ENCODE assay signal across 25 cellular contexts in genomic region chr12:13386269-13387039, GRCh38.
DNase-seq lines count a peak whose midpoint lies in the region; ATAC-seq, FAIRE-seq and TF ChIP-seq lines count a peak whose summit lies in the region.
"Had no signal": no experiment of that assay in that cellular context is flagged by ENCODE, and none has a peak within 500 bp of the region (broad histone marks: within the 10 kb centered on the region; RNA-seq: fewer than 3 reads in every experiment).

No MANE protein-coding gene starts in this region.

- no peaks in the 10 kb centered on the region for H3K4me1 ChIP-seq in CD8-positive, alpha-beta T cell (ENCODE audit: insufficient read depth, low read length)
- H3K4me1 ChIP-seq: HAP-1 had no signal

- POLR2A ChIA-PET in CD8-positive, alpha-beta T cell (lab: Charles Lee): no interaction called here

- no peak overlapping the region for H3K4me3 Mint-ChIP-seq in CD8-positive, alpha-beta T cell
- H3K4me3 Mint-ChIP-seq: activated T-cell treated with anti-CD3 and anti-CD28 coated beads, Interleukin-2, amount 50 U/mL, for 4 hours; B cell; T-helper 1 cell treated with Interleukin-12 subunit alpha and Interleukin-12 subunit beta and Interleukin-4 antibody, amounts not matched to agents 30 μg/mL and 1 μg/mL, for 36 hours had no signal

- H3K4me1 Mint-ChIP-seq in CD8-positive, alpha-beta T cell (ENCODE audit: low read depth): no peaks in the 10 kb centered on the region
- H3K4me1 Mint-ChIP-seq: B cell had no signal

- H3K27ac ChIP-seq in CD8-positive, alpha-beta T cell (ENCODE audit: low read depth, low read length): no peak overlapping the region
- H3K27ac ChIP-seq: RWPE1, SK-N-MC had no signal

- CTCF ChIA-PET in CD8-positive, alpha-beta T cell (lab: Charles Lee): no interaction called here

- H3K4me3 ChIP-seq in bronchial epithelial cell (ENCODE audit: low read depth, low read length): no peak overlapping the region
- H3K4me3 ChIP-seq in CD8-positive, alpha-beta T cell (ENCODE audit: low read depth, low read length): no peak overlapping the region
- H3K4me3 ChIP-seq: esophagus squamous epithelium, HAP-1, SK-N-MC had no signal

- TF ChIP-seq CTCF in bronchial epithelial cell (IDR thresholded peaks at IDR 0.05; ENCODE audit: insufficient read depth, low read length, severe bottlenecking): no peak
- TF ChIP-seq CTCF in CD8-positive, alpha-beta T cell (IDR thresholded peaks at IDR 0.05): no peak

- H3K27ac Mint-ChIP-seq in CD8-positive, alpha-beta T cell: no peak overlapping the region
- H3K27ac Mint-ChIP-seq: B cell; T-helper 1 cell treated with Interleukin-12 subunit alpha and Interleukin-12 subunit beta and Interleukin-4 antibody, amounts not matched to agents 30 μg/mL and 1 μg/mL, for 36 hours had no signal

- no peaks in the 10 kb centered on the region for H3K9me3 ChIP-seq in CD8-positive, alpha-beta T cell (ENCODE audit: low read length)
- H3K9me3 ChIP-seq: esophagus squamous epithelium, HAP-1 had no signal

- H3K36me3 ChIP-seq in bronchial epithelial cell (ENCODE audit: control insufficient read depth, insufficient read depth, low read length): no peaks in the 10 kb centered on the region
- no peaks in the 10 kb centered on the region for H3K36me3 ChIP-seq in CD8-positive, alpha-beta T cell (ENCODE audit: insufficient read depth, low read length)
- H3K36me3 ChIP-seq: esophagus squamous epithelium, HAP-1 had no signal

- DNase-seq in Ammon's horn (ENCODE audit: low spot score) (peak; percentile 12), NCI-H2081 (lab: John Stamatoyannopoulos, UW) (peak; percentile 35 to 56), bronchial epithelial cell (ENCODE audit: low read depth) (peak; percentile 59), medulla oblongata (ENCODE audit: extremely low spot score) (peak; percentile 14), NK-92 (lab: John Stamatoyannopoulos, UW; ENCODE audit: unreplicated experiment) (no peak)
- no peak for DNase-seq in CD8-positive, alpha-beta T cell
- DNase-seq: activated CD4-positive, alpha-beta T cell treated with anti-CD3 and anti-CD28 coated beads for 4 hours; activated T-cell treated with anti-CD3 and anti-CD28 coated beads, Interleukin-2, amount 50 U/mL, for 4 hours; Caco-2; effector memory CD4-positive, alpha-beta T cell; esophagus squamous epithelium; NCI-H1092 treated with DMSO at 0.1 percent for 48 hours; NCI-H2029; NCI-H510A treated with DMSO at 0.1 percent for 48 hours; substantia nigra had no signal

- H3K27me3 ChIP-seq in bronchial epithelial cell (ENCODE audit: control insufficient read depth, insufficient read depth, low read length): peaks cover 2% of the 10 kb centered on the region
- no peaks in the 10 kb centered on the region for H3K27me3 ChIP-seq in CD8-positive, alpha-beta T cell (ENCODE audit: insufficient read depth, low read length)

- H3K9me3 Mint-ChIP-seq in CD8-positive, alpha-beta T cell: peaks cover 3% of the 10 kb centered on the region
- H3K9me3 Mint-ChIP-seq: activated T-cell treated with anti-CD3 and anti-CD28 coated beads, Interleukin-2, amount 50 U/mL, for 4 hours; T-helper 1 cell treated with Interleukin-12 subunit alpha and Interleukin-12 subunit beta and Interleukin-4 antibody, amounts not matched to agents 30 μg/mL and 1 μg/mL, for 36 hours had no signal

- no peak for FAIRE-seq in bronchial epithelial cell (lab: Jason Lieb, UNC)
- FAIRE-seq: A204.1, colon, GM12891 had no signal

- no peaks in the 10 kb centered on the region for H3K36me3 Mint-ChIP-seq in CD8-positive, alpha-beta T cell

- intact Hi-C loops in CD8-positive, alpha-beta T cell (cut with DNase I, micrococcal nuclease): no loop called here

- ATAC-seq in HG03097 (IDR thresholded peaks at IDR 0.05; ENCODE audit: low FRiP score, unreplicated experiment) (no peak), GM19324 (IDR thresholded peaks at IDR 0.05; ENCODE audit: low FRiP score, unreplicated experiment) (no peak)
- no peak for ATAC-seq in CD8-positive, alpha-beta T cell
- ATAC-seq: activated T-cell treated with anti-CD3 and anti-CD28 coated beads, Interleukin-2, amount 50 U/mL, for 4 hours had no signal

- H3K27me3 Mint-ChIP-seq in CD8-positive, alpha-beta T cell (ENCODE audit: low read depth): peaks cover 20% of the 10 kb centered on the region

Comparison
In these comparisons a context has a peak if more than half of its experiments do, and no peak if none do; other contexts are left out.
1. DNase-seq: peak in Ammon's horn (single experiment), NCI-H2081 (2 of 2), bronchial epithelial cell (single experiment) and medulla oblongata (single experiment); none in NK-92 (single experiment) and CD8-positive, alpha-beta T cell (0 of 7).